10 cellular contexts compared by ENCODE assay signal in genomic region chr7:129845178-129845971, GRCh38.
DNase-seq lines count a peak whose midpoint lies in the region; TF ChIP-seq lines count a peak whose summit lies in the region.
"Had no signal": no experiment of that assay in that cellular context is flagged by ENCODE, and none has a peak within 500 bp of the region (broad histone marks: within the 10 kb centered on the region; RNA-seq: fewer than 3 reads in every experiment).

No MANE protein-coding gene starts in this region.

- H3K9me3 Mint-ChIP-seq in chondrocyte (ENCODE audit: low read depth) (no peaks in the 10 kb centered on the region), osteocyte (ENCODE audit: unreplicated experiment) (no peaks in the 10 kb centered on the region)
- H3K9me3 Mint-ChIP-seq: stimulated activated naive CD8-positive, alpha-beta T cell treated with anti-CD3 and anti-CD28 coated beads, Interleukin-15, amount 100 ng/mL, for 72 hours had no signal

- H3K27ac Mint-ChIP-seq in chondrocyte (ENCODE audit: unreplicated experiment) (peak overlapping the region; percentile 92), osteocyte (ENCODE audit: unreplicated experiment) (peak overlapping the region; percentile 77)

- peak overlapping the region; percentile 30; the same call in 1 of the 2 replicates for H3K4me3 ChIP-seq in GM23248

- 67 to 71% methylated on average over 3 of the region's 3 CpGs for WGBS in GM23248 (ENCODE audit: low coverage in 1 of 2, low lambda C conversion rate in 2 of 2, missing lambda C conversion rate in 2 of 2), 2 experiments

- DNase-seq in GM23248 = peak; percentile 88
- peak; percentile 79 for DNase-seq in NCI-H226
- no peak for DNase-seq in chondrocyte (ENCODE audit: low spot score)
- no peak for DNase-seq in osteocyte (ENCODE audit: extremely low spot score, unreplicated experiment)
- DNase-seq in superior temporal gyrus (ENCODE audit: extremely low spot score) = no peak
- no peak for DNase-seq in KG1 (lab: John Stamatoyannopoulos, UW)
- no peak for DNase-seq in DMS153 (lab: John Stamatoyannopoulos, UW)
- DNase-seq in activated effector memory CD4-positive, alpha-beta T cell treated with anti-CD3 and anti-CD28 coated beads, Interleukin-2, amount 50 U/mL, for 16 hours = no peak
- DNase-seq: nucleus accumbens; stimulated activated naive CD8-positive, alpha-beta T cell treated with anti-CD3 and anti-CD28 coated beads, Interleukin-15, amount 100 ng/mL, for 72 hours had no signal

- in situ Hi-C loops in GM23248 (cut with MboI) = loop anchor here (10.0 kb wide), 1 partner anchor 159 kb away; no protein-coding TSS in a partner anchor

- no peak for TF ChIP-seq CTCF in chondrocyte (IDR thresholded peaks at IDR 0.05)
- TF ChIP-seq CTCF in osteocyte (IDR thresholded peaks at IDR 0.05) = no peak

- H3K27me3 ChIP-seq in GM23248 (replicated peaks; ENCODE audit: insufficient read depth) = no peaks in the 10 kb centered on the region

- H3K9me3 ChIP-seq in GM23248 (ENCODE audit: low read depth) = no peaks in the 10 kb centered on the region

- H3K4me1 Mint-ChIP-seq in chondrocyte (ENCODE audit: low read depth) (peaks cover 65% of the 10 kb centered on the region), osteocyte (ENCODE audit: unreplicated experiment) (peaks cover 62% of the 10 kb centered on the region)

- H3K36me3 ChIP-seq in GM23248 (ENCODE audit: low read depth) = no peaks in the 10 kb centered on the region

- H3K79me2 ChIP-seq in GM23248 (ENCODE audit: insufficient read depth) = peaks cover 60% of the 10 kb centered on the region

- no peaks in the 10 kb centered on the region for H3K9me2 ChIP-seq in GM23248 (ENCODE audit: insufficient read depth)

- H3K27me3 Mint-ChIP-seq in chondrocyte (ENCODE audit: low read depth) = no peaks in the 10 kb centered on the region
- H3K27me3 Mint-ChIP-seq in osteocyte (ENCODE audit: unreplicated experiment) = no peaks in the 10 kb centered on the region
- H3K27me3 Mint-ChIP-seq: stimulated activated naive CD8-positive, alpha-beta T cell treated with anti-CD3 and anti-CD28 coated beads, Interleukin-15, amount 100 ng/mL, for 72 hours had no signal

- H4K20me1 ChIP-seq in GM23248 (ENCODE audit: insufficient read depth) = no peaks in the 10 kb centered on the region

- H3K27ac ChIP-seq in GM23248 = peak overlapping the region; percentile 94

- peak overlapping the region; percentile 62 for H3K9ac ChIP-seq in GM23248

- H3K4me1 ChIP-seq in GM23248 (ENCODE audit: insufficient read depth) = peaks cover 41% of the 10 kb centered on the region

- peak overlapping the region; percentile 56 for H3K4me2 ChIP-seq in GM23248 (ENCODE audit: unreplicated experiment)

- H3K4me3 Mint-ChIP-seq in chondrocyte (ENCODE audit: unreplicated experiment) (no peak overlapping the region), osteocyte (ENCODE audit: unreplicated experiment) (no peak overlapping the region)

- H3F3A ChIP-seq in GM23248 (ENCODE audit: insufficient read depth) = peaks cover 43% of the 10 kb centered on the region

- H3K36me3 Mint-ChIP-seq in chondrocyte (ENCODE audit: low read depth) = peaks cover 15% of the 10 kb centered on the region
- H3K36me3 Mint-ChIP-seq in osteocyte (ENCODE audit: unreplicated experiment) = peaks cover 22% of the 10 kb centered on the region

- no peak overlapping the region for H2AFZ ChIP-seq in GM23248

Comparison
In these comparisons a context has a peak if more than half of its experiments do, and no peak if none do; other contexts are left out.
1. DNase-seq: peak in GM23248 (single experiment) and NCI-H226 (single experiment); none in chondrocyte (single experiment), osteocyte (single experiment), superior temporal gyrus (single experiment), KG1 (single experiment), DMS153 (single experiment) and activated effector memory CD4-positive, alpha-beta T cell treated with anti-CD3 and anti-CD28 coated beads, Interleukin-2, amount 50 U/mL, for 16 hours (single experiment).